ENCODE assay signal across 1 cellular context in the genomic region with DNA sequence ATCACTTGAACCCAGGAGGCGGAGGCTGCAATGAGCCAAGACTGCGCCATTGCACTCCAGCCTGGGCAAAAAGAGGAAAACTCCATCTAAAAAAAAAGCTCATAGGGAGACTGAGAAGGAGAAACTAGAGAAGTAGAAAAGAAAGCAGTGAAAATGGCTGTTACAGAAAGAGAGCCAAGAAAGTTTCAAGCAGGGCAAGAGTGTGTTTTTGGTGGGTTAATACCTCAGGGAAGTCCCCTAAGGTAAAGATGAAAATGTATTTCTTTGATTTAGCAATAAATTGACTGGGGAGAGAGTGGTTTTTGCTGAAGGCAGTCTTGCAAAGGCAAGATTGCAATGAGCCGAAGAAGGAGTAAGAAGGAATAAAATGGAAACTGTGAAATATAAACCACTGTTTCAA.
TF ChIP-seq lines count a peak whose summit lies in the region.

No MANE protein-coding gene starts in this region.

TF ChIP-seq in H1, 55 proteins besides CTCF, POLR2A, EP300 and RAD21:
- TF ChIP-seq PHF8 (conservative IDR thresholded peaks at IDR 0.05; ENCODE audit: low read depth, low read length) (no peak), SIN3A (conservative IDR thresholded peaks at IDR 0.05 in 1 of 2, IDR thresholded peaks at IDR 0.05 in 1 of 2; ENCODE audit: low read depth in 1 of 2, low read length in 2 of 2) (no peak), NANOG (IDR thresholded peaks at IDR 0.05; ENCODE audit: insufficient read depth, low read depth, low read length, poor library complexity, severe bottlenecking) (no peak), POLR2AphosphoS5 (IDR thresholded peaks at IDR 0.05; ENCODE audit: low read depth, low read length) (no peak), EGR1 (IDR thresholded peaks at IDR 0.05; ENCODE audit: borderline replicate concordance, low read depth, low read length) (no peak), SIRT6 (IDR thresholded peaks at IDR 0.05; ENCODE audit: low read length) (no peak), SP1 (IDR thresholded peaks at IDR 0.05; ENCODE audit: low read depth, low read length) (no peak), CHD2 (IDR thresholded peaks at IDR 0.05; ENCODE audit: low read length) (no peak), JUND (IDR thresholded peaks at IDR 0.05; ENCODE audit: low read length) (no peak)
